ENCODE assay signal across 10 cellular contexts in the genomic region with DNA sequence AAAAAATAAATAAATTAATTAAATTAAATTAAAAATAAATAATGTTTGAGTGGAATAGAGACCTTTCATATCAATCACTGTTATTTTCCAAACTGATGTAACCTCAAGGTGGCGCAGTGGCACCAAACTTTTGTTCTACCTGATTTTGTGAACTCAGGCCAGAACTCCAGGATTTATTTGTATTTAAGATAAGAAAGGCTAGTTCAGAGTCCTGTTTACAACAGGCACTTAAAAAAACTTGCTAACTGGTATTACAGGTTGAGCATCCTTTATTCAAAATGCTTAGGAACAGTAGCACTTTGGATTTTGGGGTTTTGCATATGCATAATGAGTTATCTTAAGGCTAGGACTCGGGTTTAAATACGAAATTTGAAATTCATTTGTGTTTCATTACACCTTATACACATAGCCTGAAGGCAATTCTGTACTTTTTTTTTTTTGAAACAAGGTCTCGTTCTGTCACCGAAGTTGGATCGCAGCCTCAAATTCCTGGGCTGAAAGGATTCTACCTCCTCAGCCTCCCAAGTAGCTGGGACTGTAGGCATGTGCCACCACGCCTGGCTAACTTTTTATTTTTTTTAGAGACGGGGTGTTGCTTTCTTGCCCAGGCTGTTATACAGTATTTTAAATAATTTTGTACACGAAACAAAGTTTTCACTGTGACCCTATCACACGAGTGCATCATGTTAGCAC. TPM values are rescaled to one million over a fixed set of nuclear protein-coding genes. Genes with fewer than 3 reads are reported as not detected.
DNase-seq lines count a peak whose midpoint lies in the region; ATAC-seq and TF ChIP-seq lines count a peak whose summit lies in the region.
"Had no signal": no experiment of that assay in that cellular context is flagged by ENCODE, and none has a peak within 500 bp of the region (broad histone marks: within the 10 kb centered on the region; RNA-seq: fewer than 3 reads in every experiment).

No MANE protein-coding gene starts in this region.

- H3K36me3 ChIP-seq in cardiac muscle cell (no peaks in the 10 kb centered on the region), right atrium auricular region (no peaks in the 10 kb centered on the region), PC-9 (ENCODE audit: low read depth) (no peaks in the 10 kb centered on the region), tibial nerve (peaks cover 0 to 6% (median 0%) of the 10 kb centered on the region in 3 donors)

- H3K27me3 ChIP-seq in cardiac muscle cell (no peaks in the 10 kb centered on the region), right atrium auricular region (no peaks in the 10 kb centered on the region), PC-9 (ENCODE audit: insufficient read depth, low read depth) (no peaks in the 10 kb centered on the region), tibial nerve (no peaks in the 10 kb centered on the region)

- DNase-seq in cardiac muscle cell (ENCODE audit: low read depth in 1 of 2, low spot score in 1 of 2) (peak in 1 of 2 donors; percentile 30), right atrium auricular region (ENCODE audit: low spot score) (no peak), PC-9 (peak; percentile 8 to 40), fibroblast of mammary gland (ENCODE audit: low read depth) (peak; percentile 25), tibial nerve (ENCODE audit: low spot score in 2 of 2) (peak in 1 of 2 donors; percentile 30), GM19240 (ENCODE audit: insufficient read length, low spot score) (no peak), GM03348 (ENCODE audit: low spot score) (no peak)
- DNase-seq: aorta, NCI-H446 treated with DMSO at 0.1 percent for 48 hours had no signal

- H3F3A ChIP-seq in PC-9 (ENCODE audit: insufficient read depth, low read depth): peaks cover 15% of the 10 kb centered on the region; the same call in 1 of the 2 replicates

- POLR2A ChIA-PET in PC-9 (lab: Charles Lee; ENCODE audit: unreplicated experiment): interaction anchor here (0.6 kb wide), 1 partner anchor 9 kb away, joined by 4 read pairs; no protein-coding TSS in a partner anchor

- no peak overlapping the region for H2AFZ ChIP-seq in PC-9

- no peak for ATAC-seq in HG03565 (IDR thresholded peaks at IDR 0.05; ENCODE audit: unreplicated experiment)

- TF ChIP-seq EP300 in tibial nerve (IDR thresholded peaks at IDR 0.05): no peak

- CTCF ChIA-PET in PC-9 (lab: Charles Lee): no interaction called here

- H3K9me2 ChIP-seq in PC-9 (ENCODE audit: insufficient read depth): no peaks in the 10 kb centered on the region

- peaks cover 84% of the 10 kb centered on the region for H3K79me2 ChIP-seq in PC-9 (ENCODE audit: low read depth)

- H3K4me2 ChIP-seq in PC-9: no peak overlapping the region

- H3K9me3 ChIP-seq in cardiac muscle cell (ENCODE audit: low read depth): no peaks in the 10 kb centered on the region
- no peaks in the 10 kb centered on the region for H3K9me3 ChIP-seq in right atrium auricular region
- H3K9me3 ChIP-seq in PC-9 (ENCODE audit: insufficient read depth, low read depth): no peaks in the 10 kb centered on the region
- no peaks in the 10 kb centered on the region for H3K9me3 ChIP-seq in tibial nerve

- peaks cover 78% of the 10 kb centered on the region for H4K20me1 ChIP-seq in PC-9 (ENCODE audit: insufficient read depth)

- H3K27ac ChIP-seq in cardiac muscle cell (no peak overlapping the region), right atrium auricular region (no peak overlapping the region), PC-9 (no peak overlapping the region), tibial nerve (no peak overlapping the region)

- WGBS in tibial nerve, 2 donors: 86 to 89% methylated on average over 10 of the region's 10 CpGs

- intact Hi-C loops in PC-9 (cut with micrococcal nuclease; ENCODE audit: unreplicated experiment): no loop called here

- no peak for TF ChIP-seq POLR2A in tibial nerve (IDR thresholded peaks at IDR 0.05)

- H3K4me3 ChIP-seq in cardiac muscle cell (no peak overlapping the region), right atrium auricular region (no peak overlapping the region), PC-9 (no peak overlapping the region), fibroblast of mammary gland (ENCODE audit: control insufficient read depth, low read depth, low read length) (no peak overlapping the region), tibial nerve (no peak overlapping the region)

- no TSS peak for BruUV-seq in PC-9 (replicated peaks; lab: Mats Ljungman, UMichigan)

- peak; percentile 33 for TF ChIP-seq CTCF in cardiac muscle cell (IDR thresholded peaks at IDR 0.05; ENCODE audit: low read depth, low read length)
- peak in 1 of 2 donors; percentile 43 for TF ChIP-seq CTCF in right atrium auricular region (IDR thresholded peaks at IDR 0.05)
- peak; percentile 37; the same call in 1 of the 2 replicates for TF ChIP-seq CTCF in PC-9 (conservative IDR thresholded peaks at IDR 0.05)
- TF ChIP-seq CTCF in fibroblast of mammary gland (conservative IDR thresholded peaks at IDR 0.05; ENCODE audit: control insufficient read depth, insufficient read depth, low read depth, low read length): peak; percentile 30
- peak in 3 of 5 experiments; percentile 9 to 27 (median 22) for TF ChIP-seq CTCF in tibial nerve (IDR thresholded peaks at IDR 0.05)

- H3K4me1 ChIP-seq in cardiac muscle cell (ENCODE audit: low read depth) (no peaks in the 10 kb centered on the region), right atrium auricular region (peaks cover 0 to 18% of the 10 kb centered on the region in 2 donors), PC-9 (replicated peaks; ENCODE audit: insufficient read depth) (no peaks in the 10 kb centered on the region), tibial nerve (peaks cover 0 to 43% (median 0%) of the 10 kb centered on the region in 4 donors)

RNA-seq across cellular contexts. Expression of gene YY1, which starts 32.4 kb away (rescaled TPM):
- total RNA-seq in cardiac muscle cell (64.2 and 73.4 TPM in 2 replicates), right atrium auricular region (10 to 100 TPM; 31.3 to 36.3 TPM), PC-9 (2021) (32.3 and 35.8 TPM in 2 replicates), tibial nerve (10 to 100 TPM; 55.9 to 60.3 (median 58.7) TPM)
- polyA plus RNA-seq in cardiac muscle cell: 27.0 and 28.6 TPM in 2 replicates

RNA-seq across cellular contexts. Expression of gene SLC25A29, which starts 34.9 kb away (rescaled TPM):
- total RNA-seq in cardiac muscle cell (63.3 and 125 TPM in 2 replicates), right atrium auricular region (10 to 100 TPM; 24.7 to 34.0 TPM), PC-9 (2021) (6.9 and 11.8 TPM in 2 replicates), tibial nerve (100 to 1,000 TPM in 3 of 4 donors, 10 to 100 TPM in 1; 92.2 to 276 (median 173) TPM)
- polyA plus RNA-seq in cardiac muscle cell: 49.4 and 55.8 TPM in 2 replicates

RNA-seq across cellular contexts. Expression of gene SLC25A47, which starts 51.7 kb away (rescaled TPM):
- total RNA-seq in cardiac muscle cell (not detected in 2 replicates), right atrium auricular region (not detected), PC-9 (2021) (not detected in 2 replicates), tibial nerve (1 to 10 TPM in 1 of 4 donors, not detected in 3; 2.5 TPM)
- polyA plus RNA-seq in cardiac muscle cell: 0.09 and 0.80 TPM in 2 replicates
- total RNA-seq: aorta had no signal
- polyA plus RNA-seq: aorta had no signal

Comparison
In these comparisons a context has a peak if more than half of its experiments do, and no peak if none do; other contexts are left out.
1. DNase-seq: peak in PC-9 (2 of 2) and fibroblast of mammary gland (single experiment); none in right atrium auricular region (single experiment), GM19240 (single experiment) and GM03348 (single experiment).